ENCODE assay signal across 8 cellular contexts in genomic region chr4:153790962-153791551, GRCh38. TPM values are rescaled to one million over a fixed set of nuclear protein-coding genes. Genes with fewer than 3 reads are reported as not detected.
DNase-seq lines count a peak whose midpoint lies in the region; ATAC-seq and TF ChIP-seq lines count a peak whose summit lies in the region.

No MANE protein-coding gene starts in this region.

- peaks cover 7 to 26% of the 10 kb centered on the region in 2 donors for H3K27me3 ChIP-seq in naive thymus-derived CD4-positive, alpha-beta T cell (ENCODE audit: control insufficient read depth in 2 of 2, insufficient read depth in 2 of 2, low read length in 2 of 2)

- no peaks in the 10 kb centered on the region for H3K9me3 ChIP-seq in naive thymus-derived CD4-positive, alpha-beta T cell (ENCODE audit: control insufficient read depth in 2 of 3, low read length in 3 of 3)

- H3K4me3 ChIP-seq in naive thymus-derived CD4-positive, alpha-beta T cell (ENCODE audit: low read length) = peak overlapping the region; percentile 38

- peak overlapping the region; percentile 42 for H3K4me3 Mint-ChIP-seq in dendritic cell treated with granulocyte-macrophage colony-stimulating factor and Interleukin-4, amounts not matched to agents 40 ng/mL and 50 ng/mL, for 4 days
- H3K4me3 Mint-ChIP-seq in naive thymus-derived CD4-positive, alpha-beta T cell = peak overlapping the region; percentile 61 to 87 (median 80)

- peaks cover 98% of the 10 kb centered on the region for H3K27me3 Mint-ChIP-seq in dendritic cell treated with granulocyte-macrophage colony-stimulating factor and Interleukin-4, amounts not matched to agents 40 ng/mL and 50 ng/mL, for 4 days
- H3K27me3 Mint-ChIP-seq in naive thymus-derived CD4-positive, alpha-beta T cell = peaks cover 72 to 96% (median 84%) of the 10 kb centered on the region in 5 donors

- no peak overlapping the region for H3K27ac ChIP-seq in naive thymus-derived CD4-positive, alpha-beta T cell (ENCODE audit: low read depth, low read length)

- ATAC-seq in HG02885 (IDR thresholded peaks at IDR 0.05; ENCODE audit: poor library complexity, unreplicated experiment) = peak; percentile 62
- peak; percentile 34 for ATAC-seq in naive thymus-derived CD4-positive, alpha-beta T cell
- ATAC-seq in HG03432 (IDR thresholded peaks at IDR 0.05; ENCODE audit: unreplicated experiment) = no peak

- CTCF ChIA-PET in naive thymus-derived CD4-positive, alpha-beta T cell (lab: Charles Lee) = interaction anchor here (1.3 kb wide), 1 partner anchor 41 kb away, joined by 5 read pairs; no protein-coding TSS in a partner anchor

- intact Hi-C loops in dendritic cell treated with granulocyte-macrophage colony-stimulating factor and Interleukin-4, amounts not matched to agents 40 ng/mL and 50 ng/mL, for 4 days (cut with micrococcal nuclease) = no loop called here
- intact Hi-C loops in naive thymus-derived CD4-positive, alpha-beta T cell (cut with micrococcal nuclease) = loop anchor here in 1 of 2 donors (2.0 to 10.0 kb wide), 4 partner anchors 18 to 1584 kb away; partner anchors contain the start of genes MAP9, PLRG1 and RNF175

- H3K27ac Mint-ChIP-seq in dendritic cell treated with granulocyte-macrophage colony-stimulating factor and Interleukin-4, amounts not matched to agents 40 ng/mL and 50 ng/mL, for 4 days = no peak overlapping the region
- peak overlapping the region in 1 of 9 donors; percentile 70 for H3K27ac Mint-ChIP-seq in naive thymus-derived CD4-positive, alpha-beta T cell

- H3K4me1 Mint-ChIP-seq in dendritic cell treated with granulocyte-macrophage colony-stimulating factor and Interleukin-4, amounts not matched to agents 40 ng/mL and 50 ng/mL, for 4 days (ENCODE audit: low read depth) = peaks cover 52% of the 10 kb centered on the region
- H3K4me1 Mint-ChIP-seq in naive thymus-derived CD4-positive, alpha-beta T cell = peaks cover 21 to 62% (median 42%) of the 10 kb centered on the region in 7 donors

- DNase-seq in AG09319 (ENCODE audit: extremely low read depth, low read depth) (no peak), NCI-H1930 (lab: John Stamatoyannopoulos, UW) (no peak), NCI-H1105 (lab: John Stamatoyannopoulos, UW) (no peak), epidermal melanocyte (ENCODE audit: insufficient read length, low spot score) (no peak)
- peak in 2 of 9 donors; percentile 35 to 39 for DNase-seq in naive thymus-derived CD4-positive, alpha-beta T cell

- no peaks in the 10 kb centered on the region for H3K36me3 ChIP-seq in naive thymus-derived CD4-positive, alpha-beta T cell (ENCODE audit: control insufficient read depth in 2 of 3, insufficient read depth in 3 of 3, low read length in 3 of 3)

- peak; percentile 43 for TF ChIP-seq CTCF in AG09319 (IDR thresholded peaks at IDR 0.05; ENCODE audit: low read depth, low read length)

- POLR2A ChIA-PET in naive thymus-derived CD4-positive, alpha-beta T cell (lab: Charles Lee) = no interaction called here

- no peaks in the 10 kb centered on the region for H3K36me3 Mint-ChIP-seq in dendritic cell treated with granulocyte-macrophage colony-stimulating factor and Interleukin-4, amounts not matched to agents 40 ng/mL and 50 ng/mL, for 4 days (ENCODE audit: low read depth)
- H3K36me3 Mint-ChIP-seq in naive thymus-derived CD4-positive, alpha-beta T cell = peaks cover 0 to 3% (median 0%) of the 10 kb centered on the region in 5 donors

- peaks cover 13 to 37% of the 10 kb centered on the region in 2 donors for H3K4me1 ChIP-seq in naive thymus-derived CD4-positive, alpha-beta T cell (ENCODE audit: control insufficient read depth in 2 of 2, insufficient read depth in 2 of 2, low read length in 2 of 2)

- no peaks in the 10 kb centered on the region for H3K9me3 Mint-ChIP-seq in dendritic cell treated with granulocyte-macrophage colony-stimulating factor and Interleukin-4, amounts not matched to agents 40 ng/mL and 50 ng/mL, for 4 days
- H3K9me3 Mint-ChIP-seq in naive thymus-derived CD4-positive, alpha-beta T cell = peaks cover 0 to 3% (median 0%) of the 10 kb centered on the region in 11 donors

RNA-seq across cellular contexts. Expression of gene SFRP2, which starts 2.2 kb away (rescaled TPM):
- total RNA-seq in naive thymus-derived CD4-positive, alpha-beta T cell = not detected
- not detected for polyA plus RNA-seq in naive thymus-derived CD4-positive, alpha-beta T cell

RNA-seq across cellular contexts. Expression of gene RNF175, which starts 31.2 kb away (rescaled TPM):
- 10 to 100 TPM in 1 of 5 experiments, 1 to 10 TPM in 3, not detected in 1; 6.4 to 11.1 (median 8.4) TPM for total RNA-seq in naive thymus-derived CD4-positive, alpha-beta T cell
- 10 to 100 TPM in 1 of 2 donors, 1 to 10 TPM in 1; 8.4 to 14.0 TPM for polyA plus RNA-seq in naive thymus-derived CD4-positive, alpha-beta T cell
